ENCODE assay signal across 28 cellular contexts in genomic region chr4:88179261-88179660, GRCh38. TPM values are rescaled to one million over a fixed set of nuclear protein-coding genes. Genes with fewer than 3 reads are reported as not detected.
"Had no signal": no experiment of that assay in that cellular context is flagged by ENCODE, and none has a peak within 500 bp of the region (broad histone marks: within the 10 kb centered on the region; RNA-seq: fewer than 3 reads in every experiment).

No MANE protein-coding gene starts in this region.

- ATAC-seq: activated CD8-positive, alpha-beta T cell treated with anti-CD3 and anti-CD28 coated beads for 36 hours; activated T-cell treated with anti-CD3 and anti-CD28 coated beads, Interleukin-2, amount 50 U/mL, for 4 hours; activated T-helper 17 cell treated with anti-CD3 and anti-CD28 coated beads, Interleukin-2, amount 50 U/mL, for 72 hours; left ventricle myocardium superior; pancreas; psoas muscle; stimulated activated memory B cell treated with anti-CD40 and anti-IgM and Interleukin-4, amounts not matched to agents 10 μg/mL and 1 μg/mL and 100 μg/mL, for 72 hours; stimulated activated naive CD8-positive, alpha-beta T cell treated with anti-CD3 and anti-CD28 coated beads, Interleukin-15, amount 100 ng/mL, for 72 hours had no signal

- H3K27ac ChIP-seq: heart right ventricle, pancreas, psoas muscle, sigmoid colon, upper lobe of left lung had no signal

- H3K4me3 ChIP-seq: heart right ventricle, pancreas, psoas muscle, sigmoid colon, upper lobe of left lung had no signal

- DNase-seq: activated B cell treated with CpG ODN at 0.5 μM for 24 hours; activated CD4-positive, alpha-beta T cell treated with anti-CD3 and anti-CD28 coated beads, Interleukin-2, amount 50 U/mL, for 1 hour; activated CD8-positive, alpha-beta T cell treated with anti-CD3 and anti-CD28 coated beads for 36 hours; activated gamma-delta T cell treated with Interleukin-2 at 50 U/mL for 16 hours; activated naive CD4-positive, alpha-beta T cell treated with anti-CD3 and anti-CD28 coated beads, Interleukin-2, amount 50 U/mL, for 16 hours; activated T-cell treated with anti-CD3 and anti-CD28 coated beads, Interleukin-2, amount 50 U/mL, for 4 hours; amniotic stem cell; central memory CD4-positive, alpha-beta T cell; effector CD8-positive, alpha-beta T cell; foreskin fibroblast; heart right ventricle; left ventricle myocardium superior; midbrain; naive thymus-derived CD4-positive, alpha-beta T cell; nucleus accumbens; pancreas; psoas muscle; sigmoid colon; stimulated activated CD4-positive, alpha-beta T cell treated with anti-CD3 and anti-CD28 coated beads, Interleukin-4, amount 100 ng/mL, for 24 hours; stimulated activated CD8-positive, alpha-beta memory T cell treated with anti-CD3 and anti-CD28 coated beads, Interleukin-4, amount 100 ng/mL, for 48 hours; stimulated activated naive CD8-positive, alpha-beta T cell treated with anti-CD3 and anti-CD28 coated beads, Interleukin-15, amount 100 ng/mL, for 72 hours; substantia nigra; T-helper 1 cell; upper lobe of left lung had no signal

- FAIRE-seq: pancreas, small intestine had no signal

- H3K9me3 ChIP-seq: pancreas, psoas muscle, upper lobe of left lung had no signal

- H3K36me3 ChIP-seq: heart right ventricle, pancreas, sigmoid colon, upper lobe of left lung had no signal

- H3K4me1 ChIP-seq: pancreas, psoas muscle had no signal

- H3K27me3 ChIP-seq: heart right ventricle, pancreas, sigmoid colon, upper lobe of left lung had no signal

RNA-seq across cellular contexts. Expression of gene ABCG2, which starts 20.8 kb away (rescaled TPM):
- polyA plus RNA-seq: neural cell had no signal
